In genomic region chr2:95121150-95121494, GRCh38 we compare ENCODE assay signal across 8 cellular contexts. TPM values are rescaled to one million over a fixed set of nuclear protein-coding genes. Genes with fewer than 3 reads are reported as not detected.
DNase-seq lines count a peak whose midpoint lies in the region; ATAC-seq and TF ChIP-seq lines count a peak whose summit lies in the region.

No MANE protein-coding gene starts in this region.

- peaks cover 36% of the 10 kb centered on the region for H3K79me2 ChIP-seq in SK-N-SH (ENCODE audit: insufficient read depth)

- peak overlapping the region; percentile 93 for H3K4me3 Mint-ChIP-seq in activated naive CD4-positive, alpha-beta T cell treated with anti-CD3 and anti-CD28 coated beads for 36 hours

- H2AFZ ChIP-seq in SK-N-SH (ENCODE audit: low read depth) = peak overlapping the region; percentile 93

- no peaks in the 10 kb centered on the region for H3K9me3 Mint-ChIP-seq in activated naive CD4-positive, alpha-beta T cell treated with anti-CD3 and anti-CD28 coated beads for 36 hours

- POLR2A ChIA-PET in SK-N-SH (lab: Yijun Ruan, JAX) = interaction anchor here (1.6 to 2.7 kb wide), 2 partner anchors 38 to 45 kb away, joined by 8 to 23 read pairs; partner anchors contain the start of genes ZNF2 and ZNF514

- CTCF ChIA-PET in activated naive CD4-positive, alpha-beta T cell treated with anti-CD3 and anti-CD28 coated beads for 36 hours (lab: Charles Lee) = interaction anchor here (0.7 to 10.2 kb wide), 5 partner anchors 42 to 98 kb away, joined by 3 to 152 read pairs (median 4); no protein-coding TSS in a partner anchor
- CTCF ChIA-PET in SK-N-SH (lab: Yijun Ruan, JAX) = interaction anchor here (1.0 to 3.1 kb wide), 6 partner anchors 44 to 98 kb away, joined by 3 to 14 read pairs (median 4); partner anchors contain the start of gene ZNF2

- DNase-seq in activated naive CD4-positive, alpha-beta T cell treated with anti-CD3 and anti-CD28 coated beads for 36 hours = no peak
- no peak for DNase-seq in activated naive CD4-positive, alpha-beta T cell treated with Interleukin-2 at 50 U/mL for 16 hours
- DNase-seq in SK-N-SH (no peak), esophagus muscularis mucosa (ENCODE audit: extremely low spot score) (no peak), epidermal melanocyte (ENCODE audit: insufficient read length, low spot score) (no peak)
- no peak for DNase-seq in stimulated activated CD4-positive, alpha-beta T cell treated with anti-CD3 and anti-CD28 coated beads, Interleukin-15, amount 100 ng/mL, for 24 hours

- H3K36me3 ChIP-seq in SK-N-SH (replicated peaks in 1 of 2; ENCODE audit: control insufficient read depth in 1 of 2, insufficient read depth in 2 of 2, low read length in 1 of 2) = peaks cover 3 to 8% of the 10 kb centered on the region in 2 experiments
- peaks cover 0 to 17% (median 9%) of the 10 kb centered on the region in 4 donors for H3K36me3 ChIP-seq in esophagus muscularis mucosa
- H3K36me3 ChIP-seq in neutrophil = no peaks in the 10 kb centered on the region

- H3K27me3 Mint-ChIP-seq in activated naive CD4-positive, alpha-beta T cell treated with anti-CD3 and anti-CD28 coated beads for 36 hours (ENCODE audit: low read depth) = no peaks in the 10 kb centered on the region

- H3K9me2 ChIP-seq in SK-N-SH = no peaks in the 10 kb centered on the region

- 3% methylated on average over 9 of the region's 20 CpGs for WGBS in SK-N-SH (ENCODE audit: low lambda C conversion rate)
- under 1% methylated on average over 17 of the region's 20 CpGs for WGBS in esophagus muscularis mucosa

- H3K27ac ChIP-seq in SK-N-SH (ENCODE audit: low read depth in 2 of 2, low read length in 1 of 2) (peak overlapping the region; percentile 77 to 94; a peak in 3 of 4 replicates), esophagus muscularis mucosa (replicated peaks in 1 of 4) (peak overlapping the region; percentile 89 to 96 (median 92)), neutrophil (peak overlapping the region; percentile 93)

- no peak for TF ChIP-seq RAD21 in SK-N-SH (IDR thresholded peaks at IDR 0.05; ENCODE audit: low read length)

- no peak for TF ChIP-seq EP300 in SK-N-SH (IDR thresholded peaks at IDR 0.05; ENCODE audit: borderline replicate concordance in 1 of 2, low read depth in 1 of 2, low read length in 1 of 2)
- TF ChIP-seq EP300 in esophagus muscularis mucosa (IDR thresholded peaks at IDR 0.05) = no peak

- H3K4me3 ChIP-seq in SK-N-SH (ENCODE audit: low read depth in 2 of 2, low read length in 1 of 2) (peak overlapping the region; percentile 77 to 96), esophagus muscularis mucosa (peak overlapping the region; percentile 78 to 97 (median 93)), neutrophil (ENCODE audit: low read depth in 1 of 2, low read length in 1 of 2) (peak overlapping the region; percentile 82)

- H3K9me3 ChIP-seq in SK-N-SH (no peaks in the 10 kb centered on the region), esophagus muscularis mucosa (no peaks in the 10 kb centered on the region), neutrophil (no peaks in the 10 kb centered on the region)

- H3K4me1 ChIP-seq in SK-N-SH (ENCODE audit: control insufficient read depth in 1 of 2, insufficient read depth in 2 of 2, low read depth in 1 of 2, low read length in 1 of 2) = peaks cover 0 to 3% of the 10 kb centered on the region in 2 experiments; a peak in 1 of 4 replicates
- peaks cover 19 to 41% (median 40%) of the 10 kb centered on the region in 4 donors for H3K4me1 ChIP-seq in esophagus muscularis mucosa
- H3K4me1 ChIP-seq in neutrophil (ENCODE audit: control insufficient read depth in 1 of 2, insufficient read depth in 1 of 2, low read depth in 1 of 2, low read length in 1 of 2) = peaks cover 8 to 13% of the 10 kb centered on the region in 2 experiments

- peaks cover 40% of the 10 kb centered on the region for H3K4me1 Mint-ChIP-seq in activated naive CD4-positive, alpha-beta T cell treated with anti-CD3 and anti-CD28 coated beads for 36 hours (ENCODE audit: low read depth)

- H3K27me3 ChIP-seq in SK-N-SH (ENCODE audit: insufficient read depth) (no peaks in the 10 kb centered on the region), esophagus muscularis mucosa (no peaks in the 10 kb centered on the region), neutrophil (no peaks in the 10 kb centered on the region)

- ATAC-seq in GM21723 (IDR thresholded peaks at IDR 0.05; ENCODE audit: unreplicated experiment) = no peak

- no peaks in the 10 kb centered on the region for H4K20me1 ChIP-seq in SK-N-SH (ENCODE audit: insufficient read depth)

- TF ChIP-seq POLR2A in esophagus muscularis mucosa (IDR thresholded peaks at IDR 0.05; ENCODE audit: low read depth) = no peak

- peak overlapping the region; percentile 97 for H3K9ac ChIP-seq in SK-N-SH

- peaks cover 11% of the 10 kb centered on the region for H3K36me3 Mint-ChIP-seq in activated naive CD4-positive, alpha-beta T cell treated with anti-CD3 and anti-CD28 coated beads for 36 hours (ENCODE audit: low read depth)

- intact Hi-C loops in activated naive CD4-positive, alpha-beta T cell treated with anti-CD3 and anti-CD28 coated beads for 36 hours (cut with micrococcal nuclease) = no loop called here
- intact Hi-C loops in esophagus muscularis mucosa (cut with DNase I) = loop anchor here (5.0 kb wide), 1 partner anchor 86 kb away; the partner anchor contains the start of gene ZNF892

- H3K4me2 ChIP-seq in SK-N-SH = peak overlapping the region; percentile 91

- TF ChIP-seq CTCF in SK-N-SH (IDR thresholded peaks at IDR 0.05) (no peak), esophagus muscularis mucosa (IDR thresholded peaks at IDR 0.05) (no peak), neutrophil (IDR thresholded peaks at IDR 0.05) (no peak)

- peak overlapping the region; percentile 90 for H3K27ac Mint-ChIP-seq in activated naive CD4-positive, alpha-beta T cell treated with anti-CD3 and anti-CD28 coated beads for 36 hours

- peaks cover 3% of the 10 kb centered on the region for H3F3A ChIP-seq in SK-N-SH (replicated peaks; ENCODE audit: insufficient read depth)

TF ChIP-seq in SK-N-SH, 30 proteins besides CTCF, POLR2A, EP300 and RAD21 (continues in another document):
- no peak for TF ChIP-seq IRF3 (IDR thresholded peaks at IDR 0.05; ENCODE audit: low read depth, low read length)
- TF ChIP-seq ELF1 (IDR thresholded peaks at IDR 0.05) = no peak
- no peak for TF ChIP-seq EZH2phosphoT487 (IDR thresholded peaks at IDR 0.05; ENCODE audit: borderline replicate concordance, low read depth)
- TF ChIP-seq USF1 (IDR thresholded peaks at IDR 0.05; ENCODE audit: borderline replicate concordance, low read depth) = no peak
- TF ChIP-seq FOXJ3 (CRISPR knock-in tag; IDR thresholded peaks at IDR 0.05) = no peak
- TF ChIP-seq RFX5 (IDR thresholded peaks at IDR 0.05; ENCODE audit: low read length) = no peak
- no peak for TF ChIP-seq TAF1 (IDR thresholded peaks at IDR 0.05; ENCODE audit: borderline replicate concordance, low read depth, low read length)
- no peak for TF ChIP-seq NRF1 (IDR thresholded peaks at IDR 0.05; ENCODE audit: low read depth, low read length)
- no peak for TF ChIP-seq MEF2A (IDR thresholded peaks at IDR 0.05; ENCODE audit: borderline replicate concordance, low read depth)
- no peak for TF ChIP-seq TCF12 (IDR thresholded peaks at IDR 0.05)
- TF ChIP-seq RXRA (IDR thresholded peaks at IDR 0.05; ENCODE audit: borderline replicate concordance, low read depth) = no peak
- TF ChIP-seq YY1 (IDR thresholded peaks at IDR 0.05; ENCODE audit: low read depth) = no peak
- TF ChIP-seq CHD2 (IDR thresholded peaks at IDR 0.05; ENCODE audit: low read length, partially characterized antibody) = no peak
- no peak for TF ChIP-seq SIN3A (IDR thresholded peaks at IDR 0.05; ENCODE audit: borderline replicate concordance, low read depth, low read length)
- no peak for TF ChIP-seq GABPA (IDR thresholded peaks at IDR 0.05; ENCODE audit: low read depth)
- TF ChIP-seq TEAD4 (IDR thresholded peaks at IDR 0.05; ENCODE audit: borderline replicate concordance, insufficient read depth) = no peak
- TF ChIP-seq NFIC (IDR thresholded peaks at IDR 0.05; ENCODE audit: borderline replicate concordance) = no peak

RNA-seq across cellular contexts. Expression of gene MRPS5, which starts 0.5 kb away (rescaled TPM):
- total RNA-seq in activated naive CD4-positive, alpha-beta T cell treated with anti-CD3 and anti-CD28 coated beads for 36 hours = 10 to 100 TPM; 90.4 to 96.0 TPM
- polyA plus RNA-seq in SK-N-SH (2012; rRNA removed) = 32.8 and 40.4 TPM in 2 replicates
- polyA plus RNA-seq in SK-N-SH (2012; cell fraction: cytosol; rRNA removed) = 32.3 and 33.4 TPM in 2 replicates
- 73.1 and 78.0 TPM in 2 replicates for polyA plus RNA-seq in SK-N-SH (2012; cell fraction: nucleus; rRNA removed)
- 10 to 100 TPM; 31.1 to 46.6 (median 39.8) TPM for total RNA-seq in esophagus muscularis mucosa

RNA-seq across cellular contexts. Expression of gene ZNF514, which starts 38.5 kb away (rescaled TPM):
- 1 to 10 TPM; 9.1 to 9.7 TPM for total RNA-seq in activated naive CD4-positive, alpha-beta T cell treated with anti-CD3 and anti-CD28 coated beads for 36 hours
- polyA plus RNA-seq in SK-N-SH (2012; rRNA removed) = 9.0 and 12.5 TPM in 2 replicates
- polyA plus RNA-seq in SK-N-SH (2012; cell fraction: cytosol; rRNA removed) = 7.3 and 7.8 TPM in 2 replicates
- polyA plus RNA-seq in SK-N-SH (2012; cell fraction: nucleus; rRNA removed) = 24.3 and 31.8 TPM in 2 replicates
- total RNA-seq in esophagus muscularis mucosa = 10 to 100 TPM; 12.1 to 14.5 (median 13.2) TPM

RNA-seq across cellular contexts. Expression of gene ZNF2, which starts 44.5 kb away (rescaled TPM):
- total RNA-seq in activated naive CD4-positive, alpha-beta T cell treated with anti-CD3 and anti-CD28 coated beads for 36 hours = 1 to 10 TPM; 2.6 to 3.1 TPM
- polyA plus RNA-seq in SK-N-SH (2012; rRNA removed) = 1.6 and 2.3 TPM in 2 replicates
- 1.6 and 2.0 TPM in 2 replicates for polyA plus RNA-seq in SK-N-SH (2012; cell fraction: cytosol; rRNA removed)
- polyA plus RNA-seq in SK-N-SH (2012; cell fraction: nucleus; rRNA removed) = 2.2 and 2.7 TPM in 2 replicates
- total RNA-seq in esophagus muscularis mucosa = 1 to 10 TPM; 3.5 to 6.9 (median 6.5) TPM
